ENCODE assay signal across 8 cellular contexts in genomic region chr14:96038558-96038919, GRCh38. TPM values are rescaled to one million over a fixed set of nuclear protein-coding genes. Genes with fewer than 3 reads are reported as not detected.
DNase-seq lines count a peak whose midpoint lies in the region; ATAC-seq and TF ChIP-seq lines count a peak whose summit lies in the region.

No MANE protein-coding gene starts in this region.

- H3K9me3 ChIP-seq in left ventricle myocardium inferior (replicated peaks) = no peaks in the 10 kb centered on the region
- no peaks in the 10 kb centered on the region for H3K9me3 ChIP-seq in liver (ENCODE audit: control insufficient read depth in 4 of 4, low read length in 3 of 4)
- H3K9me3 ChIP-seq in vagina = no peaks in the 10 kb centered on the region

- TF ChIP-seq CTCF in left ventricle myocardium inferior (IDR thresholded peaks at IDR 0.05; ENCODE audit: borderline replicate concordance) (no peak), liver (IDR thresholded peaks at IDR 0.05; ENCODE audit: low read depth, low read length, missing input control) (no peak), vagina (IDR thresholded peaks at IDR 0.05) (no peak)

- no peak for DNase-seq in left ventricle myocardium inferior
- no peak for DNase-seq in Right ventricle myocardium inferior (ENCODE audit: missing footprints)
- no peak for DNase-seq in vagina (ENCODE audit: extremely low spot score in 2 of 2)
- DNase-seq in NCI-H2029 treated with DMSO at 0.1 percent for 48 hours (lab: John Stamatoyannopoulos, UW) = no peak
- DNase-seq in SKM-1 treated with dmso at 0.1 percent for 144 hours (lab: John Stamatoyannopoulos, UW; ENCODE audit: unreplicated experiment) = no peak

- H3K36me3 ChIP-seq in left ventricle myocardium inferior = no peaks in the 10 kb centered on the region
- no peaks in the 10 kb centered on the region for H3K36me3 ChIP-seq in liver (ENCODE audit: control insufficient read depth in 4 of 4, insufficient read depth in 3 of 4, low read depth in 1 of 4, low read length in 3 of 4)
- no peaks in the 10 kb centered on the region for H3K36me3 ChIP-seq in vagina

- TF ChIP-seq POLR2A in vagina (IDR thresholded peaks at IDR 0.05) = no peak

- intact Hi-C loops in left ventricle myocardium inferior (cut with micrococcal nuclease) = no loop called here
- intact Hi-C loops in Right ventricle myocardium inferior (cut with DNase I) = no loop called here
- intact Hi-C loops in vagina (cut with DNase I) = loop anchor here (2.0 kb wide), 1 partner anchor 56 kb away; no protein-coding TSS in a partner anchor

- H3K4me3 ChIP-seq in left ventricle myocardium inferior (peak overlapping the region; percentile 82), liver (ENCODE audit: low read depth in 1 of 3, low read length in 3 of 3) (peak overlapping the region in 2 of 3 donors; percentile 25 to 82), vagina (peak overlapping the region; percentile 81 to 84)

- H3K27me3 ChIP-seq in left ventricle myocardium inferior (ENCODE audit: low read depth) (peaks cover 60% of the 10 kb centered on the region), liver (ENCODE audit: control insufficient read depth in 4 of 4, insufficient read depth in 4 of 4, low read length in 3 of 4) (no peaks in the 10 kb centered on the region), vagina (no peaks in the 10 kb centered on the region)

- no peak overlapping the region for H3K9ac ChIP-seq in liver (ENCODE audit: low read depth in 1 of 2, low read length in 2 of 2)

- ATAC-seq in Right ventricle myocardium inferior = no peak
- no peak for ATAC-seq in activated T-helper 17 cell treated with anti-CD3 and anti-CD28 coated beads, Interleukin-2, amount 50 U/mL, for 72 hours (replicated peaks)
- ATAC-seq in GM21515 (IDR thresholded peaks at IDR 0.05; ENCODE audit: unreplicated experiment) = no peak

- H3K27ac ChIP-seq in left ventricle myocardium inferior (replicated peaks) = no peak overlapping the region
- peak overlapping the region in 1 of 2 donors; percentile 6 for H3K27ac ChIP-seq in liver (ENCODE audit: low read depth in 1 of 2, low read length in 2 of 2)
- peak overlapping the region; percentile 91 for H3K27ac ChIP-seq in vagina

- peak overlapping the region; percentile 72 for H3K4me3 Mint-ChIP-seq in activated T-helper 17 cell treated with anti-CD3 and anti-CD28 coated beads, Interleukin-2, amount 50 U/mL, for 72 hours

- no peaks in the 10 kb centered on the region for H3K36me3 Mint-ChIP-seq in activated T-helper 17 cell treated with anti-CD3 and anti-CD28 coated beads, Interleukin-2, amount 50 U/mL, for 72 hours (ENCODE audit: low read depth)

- TF ChIP-seq RAD21 in liver (IDR thresholded peaks at IDR 0.05) = no peak

- 34% methylated on average over 10 of the region's 10 CpGs for WGBS in liver

- H3K4me1 ChIP-seq in left ventricle myocardium inferior = peaks cover 31% of the 10 kb centered on the region
- H3K4me1 ChIP-seq in liver (ENCODE audit: control insufficient read depth in 4 of 4, insufficient read depth in 4 of 4, low read length in 3 of 4) = peaks cover 2 to 17% (median 12%) of the 10 kb centered on the region in 4 donors
- H3K4me1 ChIP-seq in vagina = peaks cover 44% of the 10 kb centered on the region

- H3K4me1 Mint-ChIP-seq in activated T-helper 17 cell treated with anti-CD3 and anti-CD28 coated beads, Interleukin-2, amount 50 U/mL, for 72 hours = no peaks in the 10 kb centered on the region

- H3K27ac Mint-ChIP-seq in activated T-helper 17 cell treated with anti-CD3 and anti-CD28 coated beads, Interleukin-2, amount 50 U/mL, for 72 hours = no peak overlapping the region

- peaks cover 28% of the 10 kb centered on the region for H3K27me3 Mint-ChIP-seq in activated T-helper 17 cell treated with anti-CD3 and anti-CD28 coated beads, Interleukin-2, amount 50 U/mL, for 72 hours

- no peaks in the 10 kb centered on the region for H3K9me3 Mint-ChIP-seq in activated T-helper 17 cell treated with anti-CD3 and anti-CD28 coated beads, Interleukin-2, amount 50 U/mL, for 72 hours

TF ChIP-seq in liver, 16 proteins besides CTCF, POLR2A, EP300 and RAD21:
- TF ChIP-seq ZBTB33 (IDR thresholded peaks at IDR 0.05) = no peak
- TF ChIP-seq YY1 (IDR thresholded peaks at IDR 0.05) = no peak
- no peak for TF ChIP-seq JUND (IDR thresholded peaks at IDR 0.05)
- no peak for TF ChIP-seq TAF1 (conservative IDR thresholded peaks at IDR 0.05)
- TF ChIP-seq FOXA1 (IDR thresholded peaks at IDR 0.05) = no peak
- no peak for TF ChIP-seq MAX (IDR thresholded peaks at IDR 0.05)
- TF ChIP-seq HNF4A (conservative IDR thresholded peaks at IDR 0.05) = no peak
- no peak for TF ChIP-seq REST (IDR thresholded peaks at IDR 0.05)
- no peak for TF ChIP-seq EGR1 (IDR thresholded peaks at IDR 0.05; ENCODE audit: low read depth in 2 of 2)
- TF ChIP-seq ATF3 (IDR thresholded peaks at IDR 0.05) = no peak
- no peak for TF ChIP-seq GABPA (IDR thresholded peaks at IDR 0.05 in 1 of 2, conservative IDR thresholded peaks at IDR 0.05 in 1 of 2)
- TF ChIP-seq NR2F2 (IDR thresholded peaks at IDR 0.05) = no peak
- TF ChIP-seq FOXA2 (IDR thresholded peaks at IDR 0.05) = no peak
- TF ChIP-seq SP1 (IDR thresholded peaks at IDR 0.05) = no peak
- TF ChIP-seq HNF4G (IDR thresholded peaks at IDR 0.05) = no peak

RNA-seq across cellular contexts. Expression of gene C14orf132, which starts 0.6 kb away (rescaled TPM):
- total RNA-seq in left ventricle myocardium inferior (4.8 TPM), Right ventricle myocardium inferior (1.5 TPM), liver (1 to 10 TPM; 1.9 to 2.3 TPM), vagina (12.0 TPM)
- total RNA-seq in activated T-helper 17 cell treated with anti-CD3 and anti-CD28 coated beads, Interleukin-2, amount 50 U/mL, for 72 hours = 1 to 10 TPM; 1.3 to 2.8 TPM
- polyA plus RNA-seq in liver = 1 to 10 TPM; 1.8 to 3.0 TPM
